9 cellular contexts compared by ENCODE assay signal in genomic region chr2:95043300-95043786, GRCh38. TPM values are rescaled to one million over a fixed set of nuclear protein-coding genes. Genes with fewer than 3 reads are reported as not detected.
DNase-seq lines count a peak whose midpoint lies in the region; ATAC-seq and TF ChIP-seq lines count a peak whose summit lies in the region.
"Had no signal": no experiment of that assay in that cellular context is flagged by ENCODE, and none has a peak within 500 bp of the region (broad histone marks: within the 10 kb centered on the region; RNA-seq: fewer than 3 reads in every experiment).

No MANE protein-coding gene starts in this region.

- no peaks in the 10 kb centered on the region for H3K9me3 ChIP-seq in MG63

- TF ChIP-seq CTCF in brain microvascular endothelial cell (IDR thresholded peaks at IDR 0.05; ENCODE audit: low read depth, low read length, missing control alignments), result no peak

- H3K27me3 Mint-ChIP-seq in activated T-cell treated with anti-CD3 and anti-CD28 coated beads, Interleukin-2, amount 50 U/mL, for 24 hours, result no peaks in the 10 kb centered on the region

- POLR2A ChIA-PET in HEK293T (lab: Yijun Ruan, JAX), result interaction anchor here (1.7 kb wide), 1 partner anchor 78 kb away, joined by 3 read pairs; the partner anchor contains the start of gene MRPS5

- no peak for DNase-seq in activated T-cell treated with anti-CD3 and anti-CD28 coated beads, Interleukin-2, amount 50 U/mL, for 24 hours
- DNase-seq in activated T-cell treated with anti-CD3 and anti-CD28 coated beads for 4 hours, result no peak
- DNase-seq in MG63, result peak; percentile 95
- DNase-seq in brain microvascular endothelial cell, result peak; percentile 22
- peak; percentile 45 to 70 for DNase-seq in left colon
- peak; percentile 84 for DNase-seq in ureter (ENCODE audit: low spot score)
- DNase-seq in HEK293T (ENCODE audit: extremely low spot score), result no peak
- DNase-seq: activated B cell treated with CpG ODN at 0.5 μM for 24 hours had no signal

- H3K36me3 Mint-ChIP-seq in activated T-cell treated with anti-CD3 and anti-CD28 coated beads, Interleukin-2, amount 50 U/mL, for 24 hours (ENCODE audit: low read depth), result peaks cover 10% of the 10 kb centered on the region

- in situ Hi-C loops in brain microvascular endothelial cell (cut with HindIII; ENCODE audit: low pct_ligation_motif_present, low sequenced_read_pairs), result no loop called here

- H3K9me3 Mint-ChIP-seq in activated T-cell treated with anti-CD3 and anti-CD28 coated beads, Interleukin-2, amount 50 U/mL, for 24 hours, result peaks cover 13% of the 10 kb centered on the region

- CTCF ChIA-PET in HEK293T (lab: Yijun Ruan, JAX), result no interaction called here

- peaks cover 82% of the 10 kb centered on the region for H3K4me1 Mint-ChIP-seq in activated T-cell treated with anti-CD3 and anti-CD28 coated beads, Interleukin-2, amount 50 U/mL, for 24 hours (ENCODE audit: low read depth)
- H3K4me1 Mint-ChIP-seq: activated B cell treated with CpG ODN at 0.5 μM for 24 hours had no signal

- no peak overlapping the region for H3K4me3 Mint-ChIP-seq in activated T-cell treated with anti-CD3 and anti-CD28 coated beads, Interleukin-2, amount 50 U/mL, for 24 hours
- H3K4me3 Mint-ChIP-seq: activated B cell treated with CpG ODN at 0.5 μM for 24 hours had no signal

- H3K27me3 ChIP-seq in MG63 (no peaks in the 10 kb centered on the region), brain microvascular endothelial cell (replicated peaks) (peaks cover 2% of the 10 kb centered on the region)

- ATAC-seq in left colon (no peak), GM19035 (IDR thresholded peaks at IDR 0.05; ENCODE audit: unreplicated experiment) (no peak)

- H3K27ac ChIP-seq in brain microvascular endothelial cell, result no peak overlapping the region

- H3K27ac Mint-ChIP-seq in activated T-cell treated with anti-CD3 and anti-CD28 coated beads, Interleukin-2, amount 50 U/mL, for 24 hours, result peak overlapping the region; percentile 75
- H3K27ac Mint-ChIP-seq: activated B cell treated with CpG ODN at 0.5 μM for 24 hours had no signal

- intact Hi-C loops in left colon (cut with DNase I, micrococcal nuclease), result no loop called here

- H3K4me3 ChIP-seq in MG63 (no peak overlapping the region), brain microvascular endothelial cell (ENCODE audit: low read depth, low read length) (no peak overlapping the region)

- H3K36me3 ChIP-seq in MG63, result no peaks in the 10 kb centered on the region
- no peaks in the 10 kb centered on the region for H3K36me3 ChIP-seq in brain microvascular endothelial cell (replicated peaks)

TF ChIP-seq in HEK293T, 16 proteins besides CTCF, POLR2A, EP300 and RAD21:
- TF ChIP-seq BHLHE40 (IDR thresholded peaks at IDR 0.05; ENCODE audit: borderline replicate concordance), result no peak
- TF ChIP-seq FOXA1 (IDR thresholded peaks at IDR 0.05), result no peak
- TF ChIP-seq ELF4 (IDR thresholded peaks at IDR 0.05), result no peak
- no peak for TF ChIP-seq PKNOX1 (IDR thresholded peaks at IDR 0.05)
- TF ChIP-seq TARDBP (IDR thresholded peaks at IDR 0.05), result no peak
- no peak for TF ChIP-seq SUZ12 (IDR thresholded peaks at IDR 0.05)
- no peak for TF ChIP-seq CTBP1 (IDR thresholded peaks at IDR 0.05; ENCODE audit: borderline replicate concordance)
- no peak for TF ChIP-seq HDGF (IDR thresholded peaks at IDR 0.05; ENCODE audit: borderline replicate concordance)
- no peak for TF ChIP-seq FOXM1 (IDR thresholded peaks at IDR 0.05; ENCODE audit: borderline replicate concordance)
- no peak for TF ChIP-seq L3MBTL2 (conservative IDR thresholded peaks at IDR 0.05)
- TF ChIP-seq NFRKB (IDR thresholded peaks at IDR 0.05), result no peak
- TF ChIP-seq FOXK2 (IDR thresholded peaks at IDR 0.05), result no peak
- no peak for TF ChIP-seq LEF1 (IDR thresholded peaks at IDR 0.05; ENCODE audit: borderline replicate concordance)
- no peak for TF ChIP-seq SP1 (IDR thresholded peaks at IDR 0.05)
- TF ChIP-seq ZNF384 (IDR thresholded peaks at IDR 0.05), result no peak
- TF ChIP-seq ARNT (IDR thresholded peaks at IDR 0.05), result no peak
TF ChIP-seq in HEK293T: peak in this region for 0.

RNA-seq across cellular contexts. Expression of gene MAL, which starts 17.8 kb away (rescaled TPM):
- total RNA-seq in MG63 (2014; rRNA removed; shearing (Covaris generic); ENCODE audit: low replicate concordance), result not detected in 2 replicates
- total RNA-seq in left colon (1 to 10 TPM; 1.6 to 4.2 TPM), ureter (19.2 TPM)
- total RNA-seq: activated B cell treated with CpG ODN at 0.5 μM for 24 hours had no signal

Comparison
In these comparisons a context has a peak if more than half of its experiments do, and no peak if none do; other contexts are left out.
1. DNase-seq: peak in MG63 (single experiment), brain microvascular endothelial cell (single experiment), left colon (2 of 2) and ureter (single experiment); none in activated T-cell treated with anti-CD3 and anti-CD28 coated beads, Interleukin-2, amount 50 U/mL, for 24 hours (single experiment), activated T-cell treated with anti-CD3 and anti-CD28 coated beads for 4 hours (single experiment) and HEK293T (single experiment).